8 cellular contexts compared by ENCODE assay signal in the genomic region with DNA sequence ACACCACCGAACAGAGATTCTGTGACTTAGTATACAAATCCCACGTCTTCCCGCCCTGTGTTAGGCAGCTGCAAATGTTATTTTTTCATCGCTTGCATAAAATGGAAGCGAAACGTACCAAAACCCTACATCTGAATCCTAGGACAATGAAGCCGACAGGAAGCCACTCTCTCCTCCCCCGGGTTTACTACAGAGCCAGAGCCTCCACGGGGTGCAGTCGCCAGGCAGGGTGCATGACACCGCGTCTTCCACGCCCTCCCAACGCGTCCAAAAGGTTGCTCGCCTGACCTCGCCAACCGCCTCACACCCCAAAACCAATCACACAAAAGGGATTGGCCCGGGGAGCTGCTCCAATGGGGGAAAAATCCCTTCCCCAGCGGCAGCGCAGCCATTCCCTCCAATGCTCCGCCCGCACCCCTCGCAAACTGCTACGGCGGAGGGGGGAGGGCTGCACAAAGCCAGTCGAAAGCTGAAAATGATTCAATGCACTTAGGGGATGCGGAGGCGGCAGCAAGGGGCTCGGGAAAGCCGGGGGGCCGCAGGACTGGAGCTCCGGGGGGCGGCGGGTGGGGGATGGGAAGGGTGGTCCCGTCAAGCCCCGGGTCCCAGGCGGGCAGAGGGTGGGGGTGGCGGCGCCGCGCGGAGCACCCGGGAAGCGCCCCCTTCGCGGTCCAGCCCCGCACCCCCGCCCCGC. TPM values are rescaled to one million over a fixed set of nuclear protein-coding genes. Genes with fewer than 3 reads are reported as not detected.
DNase-seq lines count a peak whose midpoint lies in the region; ATAC-seq and TF ChIP-seq lines count a peak whose summit lies in the region.

No MANE protein-coding gene starts in this region.

- H3K27ac ChIP-seq in DOHH2 (ENCODE audit: low read depth, low read length) (peak overlapping the region; percentile 83), brain microvascular endothelial cell (peak overlapping the region; percentile 87), skeletal muscle tissue (ENCODE audit: low read depth, low read length) (peak overlapping the region; percentile 98)

- peak overlapping the region; percentile 78 for H3K4me2 ChIP-seq in DOHH2 (ENCODE audit: low read length)

- H3K4me1 ChIP-seq in DOHH2 (ENCODE audit: control insufficient read depth, low read length) (peaks cover 36% of the 10 kb centered on the region), HAP-1 (peaks cover 28% of the 10 kb centered on the region), skeletal muscle tissue (ENCODE audit: control insufficient read depth in 3 of 3, insufficient read depth in 3 of 3, low read length in 3 of 3) (peaks cover 11 to 39% (median 15%) of the 10 kb centered on the region in 3 donors)

- H3F3A ChIP-seq in DOHH2 (ENCODE audit: control insufficient read depth, insufficient read depth) = no peaks in the 10 kb centered on the region; the same call in 1 of the 2 replicates

- H3K27me3 ChIP-seq in DOHH2 (ENCODE audit: control insufficient read depth, low read length) (no peaks in the 10 kb centered on the region), HAP-1 (ENCODE audit: low read depth) (no peaks in the 10 kb centered on the region), brain microvascular endothelial cell (replicated peaks) (no peaks in the 10 kb centered on the region), skeletal muscle tissue (ENCODE audit: control insufficient read depth in 3 of 3, insufficient read depth in 3 of 3, low read length in 3 of 3) (no peaks in the 10 kb centered on the region)

- H3K9me3 ChIP-seq in DOHH2 (ENCODE audit: control insufficient read depth, insufficient read depth, low read length) (no peaks in the 10 kb centered on the region), HAP-1 (no peaks in the 10 kb centered on the region), iPS-18c (ENCODE audit: control insufficient read depth, insufficient read depth, low read length) (no peaks in the 10 kb centered on the region), skeletal muscle tissue (ENCODE audit: control insufficient read depth in 3 of 3, low read length in 3 of 3) (no peaks in the 10 kb centered on the region)

- TF ChIP-seq CTCF in DOHH2 (IDR thresholded peaks at IDR 0.05; ENCODE audit: low read depth, low read length, poor library complexity, severe bottlenecking) (no peak), brain microvascular endothelial cell (IDR thresholded peaks at IDR 0.05; ENCODE audit: low read depth, low read length, missing control alignments) (peak; percentile 10)

- DNase-seq in HAP-1 (ENCODE audit: low spot score in 2 of 2) = peak; percentile 55 to 73
- peak; percentile 82 for DNase-seq in NCI-H1092 treated with DMSO at 0.1 percent for 48 hours (lab: John Stamatoyannopoulos, UW)
- DNase-seq in T-helper 22 cell (ENCODE audit: low read depth) = peak; percentile 54
- peak; percentile 53 for DNase-seq in brain microvascular endothelial cell

- no peaks in the 10 kb centered on the region for H4K20me1 ChIP-seq in DOHH2 (ENCODE audit: control insufficient read depth, insufficient read depth, low read depth, low read length)

- H3K9me2 ChIP-seq in DOHH2 (replicated peaks; ENCODE audit: control insufficient read depth, low read length) = no peaks in the 10 kb centered on the region

- H3K79me2 ChIP-seq in DOHH2 (ENCODE audit: control insufficient read depth, low read length) = peaks cover 89% of the 10 kb centered on the region

- ATAC-seq in HG03097 (IDR thresholded peaks at IDR 0.05; ENCODE audit: low FRiP score, unreplicated experiment) = no peak

- in situ Hi-C loops in HAP-1 (cut with MboI; ENCODE audit: low sequenced_read_pairs) = no loop called here
- in situ Hi-C loops in brain microvascular endothelial cell (cut with HindIII; ENCODE audit: low pct_ligation_motif_present, low sequenced_read_pairs) = no loop called here

- peak overlapping the region; percentile 92 to 100 (median 98) for H3K9ac ChIP-seq in skeletal muscle tissue (ENCODE audit: low read depth in 1 of 3, low read length in 3 of 3)

- H3K4me3 ChIP-seq in DOHH2 (ENCODE audit: low read length) (peak overlapping the region; percentile 97), HAP-1 (peak overlapping the region; percentile 87), brain microvascular endothelial cell (ENCODE audit: low read depth, low read length) (peak overlapping the region; percentile 90), iPS-18c (ENCODE audit: insufficient read depth, low read depth, low read length) (peak overlapping the region; percentile 66), skeletal muscle tissue (ENCODE audit: low read length in 3 of 3) (peak overlapping the region; percentile 98 to 99 (median 99))

- H3K36me3 ChIP-seq in DOHH2 (ENCODE audit: control insufficient read depth, low read length) (0 out of 2 replicates have a peak, but pooled peaks cover 2% of the 10 kb centered on the region), HAP-1 (replicated peaks) (no peaks in the 10 kb centered on the region), brain microvascular endothelial cell (replicated peaks) (peaks cover 2% of the 10 kb centered on the region), skeletal muscle tissue (ENCODE audit: control insufficient read depth in 3 of 3, insufficient read depth in 3 of 3, low read length in 3 of 3) (no peaks in the 10 kb centered on the region)

RNA-seq across cellular contexts. Expression of gene CEP170, which starts 0.7 kb away (rescaled TPM):
- 51.1 TPM for total RNA-seq in skeletal muscle tissue

RNA-seq across cellular contexts. Expression of gene SDCCAG8, which starts 1.5 kb away (rescaled TPM):
- 71.5 TPM for total RNA-seq in skeletal muscle tissue
